In the genomic region with DNA sequence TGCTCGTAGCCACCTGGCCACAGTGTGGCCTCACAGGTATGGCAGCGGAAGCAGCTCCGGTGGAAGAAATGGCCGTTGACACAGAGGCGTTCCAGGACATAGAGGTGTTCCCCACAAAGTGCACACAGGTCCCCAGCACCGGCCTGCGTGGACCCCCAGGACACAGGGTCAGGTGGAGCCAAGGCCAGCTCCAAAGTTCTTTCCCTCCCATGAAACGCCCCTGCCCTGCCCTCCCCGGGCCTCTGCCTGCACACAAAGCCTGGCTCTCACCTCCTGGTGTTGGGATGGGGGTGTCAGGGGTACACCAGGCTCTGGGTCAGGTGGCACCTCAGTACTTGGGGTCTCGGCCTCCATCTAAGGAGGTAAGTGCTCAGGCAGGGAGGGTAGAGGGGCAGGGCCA, we compare ENCODE assay signal across 15 cellular contexts. TPM values are rescaled to one million over a fixed set of nuclear protein-coding genes. Genes with fewer than 3 reads are reported as not detected.
DNase-seq lines count a peak whose midpoint lies in the region; ATAC-seq and TF ChIP-seq lines count a peak whose summit lies in the region.
"Had no signal": no experiment of that assay in that cellular context is flagged by ENCODE, and none has a peak within 500 bp of the region (broad histone marks: within the 10 kb centered on the region; RNA-seq: fewer than 3 reads in every experiment).

No MANE protein-coding gene starts in this region.

- H3K4me3 ChIP-seq in lung: no peak overlapping the region

- H3K27ac Mint-ChIP-seq in activated T-cell treated with anti-CD3 and anti-CD28 coated beads, Interleukin-2, amount 50 U/mL, for 24 hours: peak overlapping the region; percentile 72
- peak overlapping the region; percentile 79 for H3K27ac Mint-ChIP-seq in stimulated activated memory B cell treated with anti-CD40 and anti-IgM and Interleukin-4, amounts not matched to agents 10 μg/mL and 1 μg/mL and 100 μg/mL, for 72 hours

- peaks cover 44% of the 10 kb centered on the region for H3K4me1 Mint-ChIP-seq in activated T-cell treated with anti-CD3 and anti-CD28 coated beads, Interleukin-2, amount 50 U/mL, for 24 hours (ENCODE audit: low read depth)
- peaks cover 77% of the 10 kb centered on the region for H3K4me1 Mint-ChIP-seq in stimulated activated memory B cell treated with anti-CD40 and anti-IgM and Interleukin-4, amounts not matched to agents 10 μg/mL and 1 μg/mL and 100 μg/mL, for 72 hours

- WGBS in lung, 2 donors: 90 to 92% methylated on average over 10 of the region's 10 CpGs

- H3K27me3 ChIP-seq in lung (ENCODE audit: control insufficient read depth, insufficient read depth): no peaks in the 10 kb centered on the region

- intact Hi-C loops in sciatic nerve (cut with DNase I): no loop called here

- no peak for TF ChIP-seq CTCF in lung (IDR thresholded peaks at IDR 0.05; ENCODE audit: control extremely low read depth, extremely low read depth)

- no peak overlapping the region for H3K27ac ChIP-seq in lung (ENCODE audit: low read depth in 1 of 2, low read length in 1 of 2)
- H3K27ac ChIP-seq: HL-60, KMS-11 had no signal

- peaks cover 0 to 2% of the 10 kb centered on the region in 2 donors for H3K4me1 ChIP-seq in lung (ENCODE audit: control insufficient read depth in 2 of 2, insufficient read depth in 2 of 2, low read length in 2 of 2)

- no peaks in the 10 kb centered on the region for H3K9me3 ChIP-seq in lung (ENCODE audit: control insufficient read depth in 2 of 2, insufficient read depth in 1 of 2, low read length in 1 of 2)

- peaks cover 0 to 50% of the 10 kb centered on the region in 2 donors for H3K36me3 ChIP-seq in lung (ENCODE audit: control insufficient read depth in 2 of 2, insufficient read depth in 2 of 2, low read length in 2 of 2)

- H3K36me3 Mint-ChIP-seq in activated T-cell treated with anti-CD3 and anti-CD28 coated beads, Interleukin-2, amount 50 U/mL, for 24 hours (ENCODE audit: low read depth): peaks cover 72% of the 10 kb centered on the region
- H3K36me3 Mint-ChIP-seq in stimulated activated memory B cell treated with anti-CD40 and anti-IgM and Interleukin-4, amounts not matched to agents 10 μg/mL and 1 μg/mL and 100 μg/mL, for 72 hours: peaks cover 68% of the 10 kb centered on the region

- no peaks in the 10 kb centered on the region for H3K9me3 Mint-ChIP-seq in activated T-cell treated with anti-CD3 and anti-CD28 coated beads, Interleukin-2, amount 50 U/mL, for 24 hours
- no peaks in the 10 kb centered on the region for H3K9me3 Mint-ChIP-seq in stimulated activated memory B cell treated with anti-CD40 and anti-IgM and Interleukin-4, amounts not matched to agents 10 μg/mL and 1 μg/mL and 100 μg/mL, for 72 hours

- no peak overlapping the region for H3K4me3 Mint-ChIP-seq in activated T-cell treated with anti-CD3 and anti-CD28 coated beads, Interleukin-2, amount 50 U/mL, for 24 hours
- H3K4me3 Mint-ChIP-seq in stimulated activated memory B cell treated with anti-CD40 and anti-IgM and Interleukin-4, amounts not matched to agents 10 μg/mL and 1 μg/mL and 100 μg/mL, for 72 hours: no peak overlapping the region

- H3K27me3 Mint-ChIP-seq in activated T-cell treated with anti-CD3 and anti-CD28 coated beads, Interleukin-2, amount 50 U/mL, for 24 hours: no peaks in the 10 kb centered on the region
- no peaks in the 10 kb centered on the region for H3K27me3 Mint-ChIP-seq in stimulated activated memory B cell treated with anti-CD40 and anti-IgM and Interleukin-4, amounts not matched to agents 10 μg/mL and 1 μg/mL and 100 μg/mL, for 72 hours

- DNase-seq in activated T-cell treated with anti-CD3 and anti-CD28 coated beads, Interleukin-2, amount 50 U/mL, for 24 hours: no peak
- DNase-seq in activated T-cell treated with anti-CD3 and anti-CD28 coated beads, Interleukin-2, amount 50 U/mL, for 48 hours: no peak
- DNase-seq in lung (ENCODE audit: low spot score): peak; percentile 23
- no peak for DNase-seq in sciatic nerve (ENCODE audit: low spot score)
- DNase-seq: 8988T; C1 segment of cervical spinal cord; GOT3; NCI-H1092; NCI-H226; NK-92 treated with Interleukin-12 subunit alpha and Interleukin-12 subunit beta, amount 100 ng/mL, for 24 hours; RPMI8226 had no signal

- ATAC-seq in lung (ENCODE audit: insufficient read depth, low FRiP score): no peak
- no peak for ATAC-seq in stimulated activated memory B cell treated with anti-CD40 and anti-IgM and Interleukin-4, amounts not matched to agents 10 μg/mL and 1 μg/mL and 100 μg/mL, for 72 hours
- no peak for ATAC-seq in sciatic nerve
- no peak for ATAC-seq in GM19035 (IDR thresholded peaks at IDR 0.05; ENCODE audit: unreplicated experiment)

RNA-seq across cellular contexts. Expression of gene SMPD2, which starts 6.6 kb away (rescaled TPM):
- total RNA-seq in lung (10 to 100 TPM; 18.2 to 22.8 TPM), sciatic nerve (11.7 TPM)
- polyA plus RNA-seq in lung: 10 to 100 TPM; 17.4 to 21.5 TPM

RNA-seq across cellular contexts. Expression of gene PPIL6, which starts 6.7 kb away (rescaled TPM):
- 10 to 100 TPM; 18.0 to 18.1 TPM for total RNA-seq in lung
- polyA plus RNA-seq in lung: 1 to 10 TPM; 6.3 to 8.5 TPM
- 7.1 TPM for total RNA-seq in sciatic nerve

RNA-seq across cellular contexts. Expression of gene MICAL1, which starts 8.5 kb away (rescaled TPM):
- total RNA-seq in lung (10 to 100 TPM; 29.9 to 67.7 TPM), sciatic nerve (53.9 TPM)
- 10 to 100 TPM; 54.8 to 60.1 TPM for polyA plus RNA-seq in lung

RNA-seq across cellular contexts. Expression of gene ZBTB24, which starts 35.9 kb away (rescaled TPM):
- 10 to 100 TPM in 1 of 2 donors, 1 to 10 TPM in 1; 7.5 to 13.9 TPM for total RNA-seq in lung
- polyA plus RNA-seq in lung: 1 to 10 TPM; 2.9 to 4.4 TPM
- 9.9 TPM for total RNA-seq in sciatic nerve
